In the genomic region with DNA sequence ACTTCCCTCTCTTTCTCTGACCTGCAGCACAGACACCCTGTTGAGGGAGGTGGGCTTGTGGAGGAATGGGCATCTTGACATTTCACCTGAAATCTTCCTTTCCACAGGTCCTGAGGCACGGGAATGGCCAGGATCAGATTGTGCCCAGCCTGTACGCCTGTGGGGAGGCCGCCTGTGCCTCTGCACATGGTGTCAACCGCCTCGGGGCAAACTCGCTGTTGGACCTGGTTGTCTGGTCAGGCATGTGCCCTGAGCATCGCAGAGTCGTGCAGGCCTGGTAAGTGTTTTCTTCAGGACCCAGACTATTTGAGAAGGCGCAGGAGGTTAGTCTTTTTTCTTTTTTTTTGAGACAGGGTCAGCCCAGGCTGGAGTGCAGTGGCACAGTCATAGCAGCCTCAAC, we compare ENCODE assay signal across 1 cellular context. TPM values are rescaled to one million over a fixed set of nuclear protein-coding genes. Genes with fewer than 3 reads are reported as not detected.
"Had no signal": no experiment of that assay in that cellular context is flagged by ENCODE, and none has a peak within 500 bp of the region (broad histone marks: within the 10 kb centered on the region; RNA-seq: fewer than 3 reads in every experiment).

No MANE protein-coding gene starts in this region.

RNA-seq across cellular contexts. Expression of a gene that starts 47.1 kb away (rescaled TPM):
- polyA plus RNA-seq: endothelial cell of umbilical vein had no signal
